ENCODE assay signal across 10 cellular contexts in genomic region chr1:248481686-248482579, GRCh38. TPM values are rescaled to one million over a fixed set of nuclear protein-coding genes. Genes with fewer than 3 reads are reported as not detected.
DNase-seq lines count a peak whose midpoint lies in the region; ATAC-seq and TF ChIP-seq lines count a peak whose summit lies in the region.
"Not testable (repeated sequence)": the region's sequence is repeated elsewhere in the genome, so short reads cannot be mapped to it uniquely, and the experiment has no call there.
"Had no signal": no experiment of that assay in that cellular context is flagged by ENCODE, and none has a peak within 500 bp of the region (broad histone marks: within the 10 kb centered on the region; RNA-seq: fewer than 3 reads in every experiment).

No MANE protein-coding gene starts in this region.

- not testable (repeated sequence) for H3K9me3 ChIP-seq in MG63

- H3K4me3 ChIP-seq in MG63, result peak overlapping the region; percentile 29

- not testable (repeated sequence) for DNase-seq in MG63; endothelial cell (ENCODE audit: low spot score)
- peak; percentile 57 for DNase-seq in activated CD8-positive, alpha-beta T cell treated with anti-CD3 and anti-CD28 coated beads, Interleukin-2, amount 10 ng/mL, durations not matched to agents 7 days and 5 days

- not testable (repeated sequence) for H3K36me3 Mint-ChIP-seq in activated CD8-positive, alpha-beta T cell treated with anti-CD3 and anti-CD28 coated beads, Interleukin-2, amount 10 ng/mL, durations not matched to agents 7 days and 5 days (ENCODE audit: low read depth); endothelial cell (ENCODE audit: low read depth, unreplicated experiment)

- H3K4me1 Mint-ChIP-seq in activated CD8-positive, alpha-beta T cell treated with anti-CD3 and anti-CD28 coated beads, Interleukin-2, amount 10 ng/mL, durations not matched to agents 7 days and 5 days (ENCODE audit: low read depth); endothelial cell (ENCODE audit: unreplicated experiment): not testable (repeated sequence)

- POLR2A ChIA-PET in activated CD8-positive, alpha-beta T cell treated with anti-CD3 and anti-CD28 coated beads, Interleukin-2, amount 10 ng/mL, durations not matched to agents 7 days and 5 days (lab: Charles Lee), result not testable (repeated sequence)

- not testable (repeated sequence) for H3K27me3 ChIP-seq in MG63

- not testable (repeated sequence) for H3K27me3 Mint-ChIP-seq in activated CD8-positive, alpha-beta T cell treated with anti-CD3 and anti-CD28 coated beads, Interleukin-2, amount 10 ng/mL, durations not matched to agents 7 days and 5 days (ENCODE audit: low read depth); endothelial cell (ENCODE audit: unreplicated experiment)

- TF ChIP-seq CTCF in endothelial cell (IDR thresholded peaks at IDR 0.05; ENCODE audit: unreplicated experiment), result not testable (repeated sequence)

- CTCF ChIA-PET in activated CD8-positive, alpha-beta T cell treated with anti-CD3 and anti-CD28 coated beads, Interleukin-2, amount 10 ng/mL, durations not matched to agents 7 days and 5 days (lab: Charles Lee), result not testable (repeated sequence)

- peak overlapping the region; percentile 81 for H3K4me3 Mint-ChIP-seq in activated CD8-positive, alpha-beta T cell treated with anti-CD3 and anti-CD28 coated beads, Interleukin-2, amount 10 ng/mL, durations not matched to agents 7 days and 5 days
- peak overlapping the region; percentile 33 for H3K4me3 Mint-ChIP-seq in endothelial cell (ENCODE audit: unreplicated experiment)

- ATAC-seq in GM18517 (IDR thresholded peaks at IDR 0.05; ENCODE audit: unreplicated experiment) (peak; percentile 93), GM19463 (IDR thresholded peaks at IDR 0.05; ENCODE audit: unreplicated experiment) (peak; percentile 69), HG02678 (IDR thresholded peaks at IDR 0.05; ENCODE audit: unreplicated experiment) (peak; percentile 89), HG03139 (IDR thresholded peaks at IDR 0.05; ENCODE audit: unreplicated experiment) (peak; percentile 79)
- ATAC-seq in activated CD8-positive, alpha-beta T cell treated with anti-CD3 and anti-CD28 coated beads, Interleukin-2, amount 10 ng/mL, durations not matched to agents 7 days and 5 days, result peak; percentile 93

- not testable (repeated sequence) for H3K9me3 Mint-ChIP-seq in activated CD8-positive, alpha-beta T cell treated with anti-CD3 and anti-CD28 coated beads, Interleukin-2, amount 10 ng/mL, durations not matched to agents 7 days and 5 days (ENCODE audit: insufficient read depth); endothelial cell (ENCODE audit: unreplicated experiment)

- H3K27ac Mint-ChIP-seq in activated CD8-positive, alpha-beta T cell treated with anti-CD3 and anti-CD28 coated beads, Interleukin-2, amount 10 ng/mL, durations not matched to agents 7 days and 5 days, result peak overlapping the region; percentile 89
- H3K27ac Mint-ChIP-seq in endothelial cell (ENCODE audit: unreplicated experiment), result not testable (repeated sequence)

- H3K36me3 ChIP-seq in MG63, result not testable (repeated sequence)

RNA-seq across cellular contexts. Expression of gene OR2T5, which starts 6.5 kb away (rescaled TPM):
- total RNA-seq in MG63 (2014; rRNA removed; shearing (Covaris generic); ENCODE audit: low replicate concordance), result not detected in 2 replicates
- not detected for total RNA-seq in activated CD8-positive, alpha-beta T cell treated with anti-CD3 and anti-CD28 coated beads, Interleukin-2, amount 10 ng/mL, durations not matched to agents 7 days and 5 days
- not detected for total RNA-seq in endothelial cell (ENCODE audit: unreplicated experiment)
- total RNA-seq: HT1080, kidney epithelial cell, tibial nerve had no signal

RNA-seq across cellular contexts. Expression of gene OR2T3, which starts 8.8 kb away (rescaled TPM):
- not detected in 2 replicates for total RNA-seq in MG63 (2014; rRNA removed; shearing (Covaris generic); ENCODE audit: low replicate concordance)
- total RNA-seq in activated CD8-positive, alpha-beta T cell treated with anti-CD3 and anti-CD28 coated beads, Interleukin-2, amount 10 ng/mL, durations not matched to agents 7 days and 5 days, result not detected
- total RNA-seq in endothelial cell (ENCODE audit: unreplicated experiment), result not detected
- total RNA-seq: HT1080, kidney epithelial cell, tibial nerve had no signal

RNA-seq across cellular contexts. Expression of gene OR2G6, which starts 25.9 kb away (rescaled TPM):
- not detected in 2 replicates for total RNA-seq in MG63 (2014; rRNA removed; shearing (Covaris generic); ENCODE audit: low replicate concordance)
- total RNA-seq in activated CD8-positive, alpha-beta T cell treated with anti-CD3 and anti-CD28 coated beads, Interleukin-2, amount 10 ng/mL, durations not matched to agents 7 days and 5 days, result not detected
- not detected for total RNA-seq in endothelial cell (ENCODE audit: unreplicated experiment)
- total RNA-seq: HT1080, kidney epithelial cell, tibial nerve had no signal

RNA-seq across cellular contexts. Expression of gene OR2T2, which starts 36.5 kb away (rescaled TPM):
- total RNA-seq in MG63 (2014; rRNA removed; shearing (Covaris generic); ENCODE audit: low replicate concordance), result not detected in 2 replicates
- not detected for total RNA-seq in activated CD8-positive, alpha-beta T cell treated with anti-CD3 and anti-CD28 coated beads, Interleukin-2, amount 10 ng/mL, durations not matched to agents 7 days and 5 days
- total RNA-seq in endothelial cell (ENCODE audit: unreplicated experiment), result not detected
- total RNA-seq: HT1080, kidney epithelial cell, tibial nerve had no signal
